Comparison of ENCODE assay signal across 9 cellular contexts in the genomic region with DNA sequence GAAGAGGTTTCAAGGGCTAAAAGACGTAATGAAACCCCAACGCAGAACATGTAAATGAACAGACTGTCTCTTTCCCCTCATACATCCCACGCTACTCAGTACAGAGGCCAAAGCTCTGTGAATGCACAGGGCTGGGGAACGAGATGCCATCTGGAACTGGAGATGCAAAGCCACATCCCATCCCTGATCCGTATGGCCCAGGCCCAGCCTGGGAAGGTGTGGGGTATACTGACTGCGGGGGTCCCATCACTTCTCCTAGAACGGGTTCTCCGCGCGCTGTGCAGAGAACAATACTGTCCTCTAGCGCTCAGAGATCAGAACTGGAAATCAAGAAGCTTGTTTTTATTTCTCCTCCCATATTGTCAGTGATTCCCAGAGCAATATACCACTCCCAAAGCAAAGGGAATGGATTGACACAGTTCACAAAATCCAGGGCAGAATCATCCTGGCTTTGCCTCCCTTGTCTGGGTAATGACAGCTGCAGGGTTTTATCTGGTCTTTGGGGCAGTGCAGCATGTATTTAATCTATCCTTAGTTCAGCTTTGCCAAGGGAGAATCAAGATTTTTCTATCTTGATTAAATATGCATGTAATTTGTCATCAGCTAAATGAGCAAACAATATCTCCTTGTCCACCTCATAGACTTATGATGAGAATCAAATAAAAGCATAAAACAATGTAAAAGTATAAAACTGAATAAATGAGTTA. TPM values are rescaled to one million over a fixed set of nuclear protein-coding genes. Genes with fewer than 3 reads are reported as not detected.
A peak's percentile ranks its signal among the peaks of the same experiment; 100 is the strongest.
DNase-seq lines count a peak whose midpoint lies in the region; ATAC-seq and TF ChIP-seq lines count a peak whose summit lies in the region.
"Had no signal": no experiment of that assay in that cellular context is flagged by ENCODE, and none has a peak within 500 bp of the region (broad histone marks: within the 10 kb centered on the region; RNA-seq: fewer than 3 reads in every experiment).

No MANE protein-coding gene starts in this region.

- H3K36me3 Mint-ChIP-seq in T-helper 17 cell (ENCODE audit: low read depth), result peaks cover 3% of the 10 kb centered on the region

- ATAC-seq in HG02870 (IDR thresholded peaks at IDR 0.05; ENCODE audit: unreplicated experiment) (no peak), T-helper 17 cell (no peak), GM18868 (IDR thresholded peaks at IDR 0.05; ENCODE audit: unreplicated experiment) (no peak)

- H3K36me3 ChIP-seq in Peyer's patch (no peaks in the 10 kb centered on the region), osteoblast (ENCODE audit: insufficient read depth, low read length) (no peaks in the 10 kb centered on the region)
- H3K36me3 ChIP-seq: BLaER1 had no signal

- no peaks in the 10 kb centered on the region for H3K9me3 ChIP-seq in Peyer's patch
- no peaks in the 10 kb centered on the region for H3K9me3 ChIP-seq in osteoblast (ENCODE audit: low read depth, low read length)
- H3K9me3 ChIP-seq in T-helper 17 cell (ENCODE audit: control insufficient read depth, low read length, poor library complexity, severe bottlenecking), result no peaks in the 10 kb centered on the region

- peaks cover 3% of the 10 kb centered on the region for H3K4me1 Mint-ChIP-seq in T-helper 17 cell

- H3K4me1 ChIP-seq in Peyer's patch, result no peaks in the 10 kb centered on the region
- H3K4me1 ChIP-seq in osteoblast (ENCODE audit: insufficient read depth, low read length), result peaks cover 8% of the 10 kb centered on the region

- TF ChIP-seq POLR2A in Peyer's patch (IDR thresholded peaks at IDR 0.05), result no peak

- H3K27ac Mint-ChIP-seq in T-helper 17 cell, result no peak overlapping the region

- H3K27me3 ChIP-seq in Peyer's patch (no peaks in the 10 kb centered on the region), osteoblast (ENCODE audit: insufficient read depth, low read length) (no peaks in the 10 kb centered on the region)
- H3K27me3 ChIP-seq: BLaER1 had no signal

- DNase-seq in DMS 273 (lab: John Stamatoyannopoulos, UW; ENCODE audit: unreplicated experiment) (peak; percentile 63), DMS 273 treated with DMSO at 0.1 percent for 48 hours (lab: John Stamatoyannopoulos, UW) (no peak), Peyer's patch (no peak), fibroblast of peridontal ligament (ENCODE audit: extremely low read depth) (peak; percentile 66), osteoblast (ENCODE audit: insufficient read length, low spot score, missing footprints) (peak; percentile 90), T-helper 17 cell (no peak)

- H2AFZ ChIP-seq in osteoblast (ENCODE audit: low read length), result peak overlapping the region; percentile 84

- peak overlapping the region; percentile 75 for H3K4me2 ChIP-seq in osteoblast (ENCODE audit: insufficient read depth, low read length)
- H3K4me2 ChIP-seq: BLaER1 had no signal

- TF ChIP-seq CTCF in Peyer's patch (IDR thresholded peaks at IDR 0.05) (peak in 4 of 6 experiments; percentile 43 to 65 (median 64)), osteoblast (IDR thresholded peaks at IDR 0.05; ENCODE audit: extremely low read depth, low read depth, low read length) (peak; percentile 95)

- H3K27ac ChIP-seq in Peyer's patch, result no peak overlapping the region
- peak overlapping the region; percentile 13 for H3K27ac ChIP-seq in osteoblast (ENCODE audit: low read depth, low read length)
- H3K27ac ChIP-seq: BLaER1 had no signal

- no peak overlapping the region for H3K4me3 Mint-ChIP-seq in T-helper 17 cell

- H4K20me1 ChIP-seq in osteoblast (ENCODE audit: insufficient read depth, low read length), result no peaks in the 10 kb centered on the region
- H4K20me1 ChIP-seq: BLaER1 had no signal

- peaks cover 46% of the 10 kb centered on the region for H3K27me3 Mint-ChIP-seq in T-helper 17 cell

- H3K4me3 ChIP-seq in Peyer's patch, result peak overlapping the region in 1 of 4 donors; percentile 5
- H3K4me3 ChIP-seq in osteoblast (ENCODE audit: insufficient read depth, low read length), result peak overlapping the region; percentile 62
- H3K4me3 ChIP-seq: BLaER1 had no signal

- H3K79me2 ChIP-seq in osteoblast (ENCODE audit: insufficient read depth, low read length), result no peaks in the 10 kb centered on the region

RNA-seq across cellular contexts. Expression of gene TLR3, which starts 47.3 kb away (rescaled TPM):
- total RNA-seq in Peyer's patch, result 10 to 100 TPM in 3 of 4 donors, 1 to 10 TPM in 1; 5.0 to 49.4 (median 12.8) TPM
- 8.0 and 8.8 TPM in 2 replicates for total RNA-seq in osteoblast
- total RNA-seq in T-helper 17 cell, result 1 to 10 TPM in 1 of 2 donors, under 1 TPM in 1; 0.55 to 1.5 TPM

Comparison
In these comparisons a context has a peak if more than half of its experiments do, and no peak if none do; other contexts are left out.
1. DNase-seq: peak in DMS 273 (single experiment), fibroblast of peridontal ligament (single experiment) and osteoblast (single experiment); none in DMS 273 treated with DMSO at 0.1 percent for 48 hours (single experiment), Peyer's patch (0 of 3) and T-helper 17 cell (0 of 3).